In the genomic region with DNA sequence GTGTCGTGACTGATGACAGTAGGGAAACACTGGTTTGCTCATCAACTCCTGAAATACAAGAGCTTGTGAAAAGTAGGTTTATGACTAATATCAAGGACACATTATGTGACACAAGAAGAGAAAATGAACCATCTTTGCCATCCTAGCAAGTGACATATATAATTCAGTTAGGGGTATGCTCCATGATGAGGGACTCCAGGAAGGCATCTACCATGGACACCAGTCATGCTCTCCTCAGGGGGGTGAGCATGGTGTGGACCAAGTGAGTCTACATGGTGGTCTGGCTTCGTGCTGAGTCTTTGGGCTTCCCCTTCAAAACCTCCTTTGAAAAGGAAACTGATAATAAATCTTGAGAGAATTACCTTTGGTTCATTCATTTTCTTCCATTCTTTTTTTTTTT, we compare ENCODE assay signal across 22 cellular contexts. TPM values are rescaled to one million over a fixed set of nuclear protein-coding genes. Genes with fewer than 3 reads are reported as not detected.
"Had no signal": no experiment of that assay in that cellular context is flagged by ENCODE, and none has a peak within 500 bp of the region (broad histone marks: within the 10 kb centered on the region; RNA-seq: fewer than 3 reads in every experiment).

No MANE protein-coding gene starts in this region.

- H3K4me3 Mint-ChIP-seq: activated naive CD4-positive, alpha-beta T cell treated with anti-CD3 and anti-CD28 coated beads, Interleukin-2, amount 50 U/mL, for 24 hours; IgD-negative memory B cell; T-helper 17 cell; WTC11 had no signal

- H3K4me1 Mint-ChIP-seq: activated naive CD4-positive, alpha-beta T cell treated with anti-CD3 and anti-CD28 coated beads, Interleukin-2, amount 50 U/mL, for 24 hours; IgD-negative memory B cell; T-helper 17 cell; WTC11 had no signal

- H3K27me3 ChIP-seq: brain microvascular endothelial cell, cardiac muscle cell had no signal

- H3K9me3 Mint-ChIP-seq: activated naive CD4-positive, alpha-beta T cell treated with anti-CD3 and anti-CD28 coated beads, Interleukin-2, amount 50 U/mL, for 24 hours; IgD-negative memory B cell; WTC11 had no signal

- ATAC-seq: T-helper 17 cell, WTC11 had no signal

- DNase-seq: activated CD4-positive, alpha-beta T cell treated with anti-CD3 and anti-CD28 coated beads for 4 hours; brain microvascular endothelial cell; KG1; NCI-H1048; NCI-H1930; NCI-H2171 treated with DMSO at 0.1 percent for 48 hours; NCI-H345; NCI-H510A; NCI-H526 treated with DMSO at 0.1 percent for 48 hours; NCI-H82; SIG-M5; T-helper 17 cell; T-helper 9 cell had no signal

- H3K27ac Mint-ChIP-seq: activated naive CD4-positive, alpha-beta T cell treated with anti-CD3 and anti-CD28 coated beads, Interleukin-2, amount 50 U/mL, for 24 hours; IgD-negative memory B cell; T-helper 17 cell; WTC11 had no signal

- H3K27ac ChIP-seq: brain microvascular endothelial cell, cardiac muscle cell had no signal

RNA-seq across cellular contexts. Expression of gene SERPINB5, which starts 11.7 kb away (rescaled TPM):
- total RNA-seq: activated CD8-positive, alpha-beta memory T cell treated with anti-CD3 and anti-CD28 coated beads for 36 hours; cardiac muscle cell; LHCN-M2; M059J; OCI-LY7; RPMI7951; T-helper 17 cell had no signal
- polyA plus RNA-seq: cardiac muscle cell, IgD-negative memory B cell had no signal
